34 cellular contexts compared by ENCODE assay signal in genomic region chr15:24017470-24017869, GRCh38.
"Had no signal": no experiment of that assay in that cellular context is flagged by ENCODE, and none has a peak within 500 bp of the region (broad histone marks: within the 10 kb centered on the region; RNA-seq: fewer than 3 reads in every experiment).

No MANE protein-coding gene starts in this region.

- H3K9me3 ChIP-seq: MG63 had no signal

- H3K4me3 ChIP-seq: MG63 had no signal

- DNase-seq: Karpas-422, Kasumi-1, MG63, MM.1S, MV-4-11, NCI-H1048, NCI-H1092, NCI-H1092 treated with DMSO at 0.1 percent for 48 hours, NCI-H1105, NCI-H1105 treated with DMSO at 0.1 percent for 48 hours, NCI-H1417, NCI-H1417 treated with DMSO at 0.1 percent for 48 hours, NCI-H1436, NCI-H1436 treated with DMSO at 0.1 percent for 48 hours, NCI-H146, NCI-H1694, NCI-H1694 treated with DMSO at 0.1 percent for 48 hours, NCI-H187, NCI-H187 treated with DMSO at 0.1 percent for 48 hours, NCI-H1930, NCI-H2029, NCI-H2029 treated with DMSO at 0.1 percent for 48 hours, NCI-H2081, NCI-H2081 treated with DMSO at 0.1 percent for 48 hours, NCI-H2107, NCI-H2171, NCI-H2171 treated with DMSO at 0.1 percent for 48 hours, NCI-H2227 treated with DMSO at 0.1 percent for 48 hours, NCI-H226, NCI-H345, NCI-H446, NCI-H446 treated with DMSO at 0.1 percent for 48 hours, NCI-H510A, NCI-H510A treated with DMSO at 0.1 percent for 48 hours had no signal
